In genomic region chr22:32771761-32772160, GRCh38 we compare ENCODE assay signal across 19 cellular contexts. TPM values are rescaled to one million over a fixed set of nuclear protein-coding genes. Genes with fewer than 3 reads are reported as not detected.
DNase-seq lines count a peak whose midpoint lies in the region; ATAC-seq and TF ChIP-seq lines count a peak whose summit lies in the region.
"Had no signal": no experiment of that assay in that cellular context is flagged by ENCODE, and none has a peak within 500 bp of the region (broad histone marks: within the 10 kb centered on the region; RNA-seq: fewer than 3 reads in every experiment).

No MANE protein-coding gene starts in this region.

- no peaks in the 10 kb centered on the region for H3K79me2 ChIP-seq in osteoblast (ENCODE audit: insufficient read depth, low read length)

- H3K4me1 ChIP-seq in left ventricle myocardium inferior: peaks cover 3% of the 10 kb centered on the region
- no peaks in the 10 kb centered on the region for H3K4me1 ChIP-seq in right cardiac atrium (ENCODE audit: control insufficient read depth, insufficient read depth, low read length)
- no peaks in the 10 kb centered on the region for H3K4me1 ChIP-seq in osteoblast (ENCODE audit: insufficient read depth, low read length)
- H3K4me1 ChIP-seq: BE2C had no signal

- CTCF ChIA-PET in GM10248 (lab: Yijun Ruan, JAX): no interaction called here

- intact Hi-C loops in left ventricle myocardium inferior (cut with micrococcal nuclease) (no loop called here), right cardiac atrium (cut with DNase I) (loop anchor here in 1 of 4 donors (10.0 kb wide), 1 partner anchor 67 kb away; no protein-coding TSS in a partner anchor), left ventricle myocardium superior (cut with micrococcal nuclease) (no loop called here)

- no peaks in the 10 kb centered on the region for H3K36me3 ChIP-seq in left ventricle myocardium inferior
- no peaks in the 10 kb centered on the region for H3K36me3 ChIP-seq in osteoblast (ENCODE audit: insufficient read depth, low read length)
- H3K36me3 ChIP-seq: BE2C had no signal

- no peak for ATAC-seq in right cardiac atrium
- ATAC-seq in left ventricle myocardium superior: peak; percentile 57
- ATAC-seq in HG03135 (IDR thresholded peaks at IDR 0.05; ENCODE audit: unreplicated experiment): no peak
- ATAC-seq: GM12878, HepG2 had no signal

- TF ChIP-seq CTCF in left ventricle myocardium inferior (IDR thresholded peaks at IDR 0.05; ENCODE audit: borderline replicate concordance) (no peak), osteoblast (IDR thresholded peaks at IDR 0.05; ENCODE audit: extremely low read depth, low read depth, low read length) (no peak), GM10248 (IDR thresholded peaks at IDR 0.05; ENCODE audit: control extremely low read depth, extremely low read depth, low read depth, missing control alignments) (no peak)

- no peak overlapping the region for H3K4me3 ChIP-seq in left ventricle myocardium inferior
- no peak overlapping the region for H3K4me3 ChIP-seq in right cardiac atrium (ENCODE audit: low read length)
- no peak overlapping the region for H3K4me3 ChIP-seq in osteoblast (ENCODE audit: insufficient read depth, low read length)
- H3K4me3 ChIP-seq: GM12878 had no signal

- peak overlapping the region; percentile 51 for H3K27ac ChIP-seq in left ventricle myocardium inferior (replicated peaks)
- H3K27ac ChIP-seq in right cardiac atrium (ENCODE audit: low read length): no peak overlapping the region
- H3K27ac ChIP-seq in osteoblast (ENCODE audit: low read depth, low read length): no peak overlapping the region

- POLR2A ChIA-PET in GM10248 (lab: Yijun Ruan, JAX): no interaction called here

- peak overlapping the region; percentile 25 for H2AFZ ChIP-seq in osteoblast (ENCODE audit: low read length)

- DNase-seq in left ventricle myocardium inferior (no peak), right cardiac atrium (no peak), left ventricle myocardium superior (no peak), osteoblast (ENCODE audit: insufficient read length, low spot score, missing footprints) (no peak), GM10248 (ENCODE audit: extremely low spot score) (no peak)
- DNase-seq in activated CD8-positive, alpha-beta memory T cell treated with anti-CD3 and anti-CD28 coated beads, Interleukin-2, amount 50 U/mL, for 48 hours: no peak
- DNase-seq: ACHN; BE2C; C1 segment of cervical spinal cord; CD4-positive, CD25-positive, alpha-beta regulatory T cell; CD8-positive, alpha-beta memory T cell; COR-L47; GF-D8; GOT3; H7 had no signal

- H4K20me1 ChIP-seq in osteoblast (ENCODE audit: insufficient read depth, low read length): no peaks in the 10 kb centered on the region

- H3K9me3 ChIP-seq in left ventricle myocardium inferior (replicated peaks): peaks cover 22% of the 10 kb centered on the region
- no peaks in the 10 kb centered on the region for H3K9me3 ChIP-seq in right cardiac atrium (ENCODE audit: control insufficient read depth, low read length)
- peaks cover 3% of the 10 kb centered on the region for H3K9me3 ChIP-seq in osteoblast (ENCODE audit: low read depth, low read length)
- H3K9me3 ChIP-seq: BE2C had no signal

- no peak overlapping the region for H3K4me2 ChIP-seq in osteoblast (ENCODE audit: insufficient read depth, low read length)

- H3K27me3 ChIP-seq in left ventricle myocardium inferior (ENCODE audit: low read depth): no peaks in the 10 kb centered on the region
- H3K27me3 ChIP-seq in right cardiac atrium (ENCODE audit: control insufficient read depth, insufficient read depth): no peaks in the 10 kb centered on the region
- no peaks in the 10 kb centered on the region for H3K27me3 ChIP-seq in osteoblast (ENCODE audit: insufficient read depth, low read length)

- 40% methylated on average over 4 of the region's 4 CpGs for WGBS in right cardiac atrium

RNA-seq across cellular contexts. Expression of gene TIMP3, which starts 29.7 kb away (rescaled TPM):
- total RNA-seq in left ventricle myocardium inferior (250 TPM), right cardiac atrium (100 to 1,000 TPM; 488 to 893 (median 598) TPM), left ventricle myocardium superior (256 TPM), osteoblast (1,020 and 1,293 TPM in 2 replicates)
- polyA plus RNA-seq in right cardiac atrium: 412 TPM
- polyA plus RNA-seq: CD4-positive, CD25-positive, alpha-beta regulatory T cell; CD8-positive, alpha-beta memory T cell; IgD-negative memory B cell had no signal
